ENCODE assay signal across 1 cellular context in the genomic region with DNA sequence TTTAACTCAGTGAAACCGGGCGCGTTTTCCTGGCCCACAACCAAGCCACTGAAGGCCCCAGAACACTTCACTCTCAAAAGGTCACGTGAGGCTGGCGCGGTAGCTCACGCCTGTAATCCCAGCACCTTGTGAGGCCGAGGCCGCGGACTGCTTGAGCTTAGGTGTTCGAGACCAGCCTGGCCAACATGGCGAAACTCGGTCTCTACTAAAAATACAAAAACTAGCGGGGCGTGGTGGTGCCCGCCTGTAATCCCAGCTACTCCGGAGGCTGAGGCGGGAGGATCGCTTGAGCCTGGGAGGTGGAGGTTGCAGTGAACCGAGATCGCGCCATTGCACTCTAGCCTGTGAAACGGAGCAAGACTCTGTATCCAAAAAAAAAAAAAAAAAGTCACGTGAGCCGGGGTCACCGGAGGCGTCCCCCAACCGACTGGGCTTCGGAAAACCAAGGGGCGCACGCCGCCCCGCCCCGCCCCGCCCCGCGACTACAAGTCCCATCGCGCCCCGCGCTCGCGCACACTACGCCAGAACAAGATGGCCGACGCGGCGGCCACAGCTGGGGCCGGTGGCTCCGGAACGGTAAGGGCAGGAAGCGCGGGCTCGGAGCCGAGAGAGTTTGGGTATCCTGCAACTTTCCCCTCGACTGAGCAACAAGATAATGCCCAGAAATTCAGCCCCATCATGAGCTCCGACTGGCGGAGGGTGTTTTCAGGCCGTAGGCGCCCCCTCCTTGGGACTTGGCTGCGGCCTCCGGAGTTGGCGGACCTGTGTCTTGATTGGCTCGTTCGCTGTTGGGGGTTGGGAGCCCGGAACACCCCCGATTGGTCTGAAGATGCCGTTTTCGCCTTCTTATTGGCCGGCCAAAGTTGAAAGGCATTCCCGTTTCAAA.
TF ChIP-seq lines count a peak whose summit lies in the region.

A gene with protein sequence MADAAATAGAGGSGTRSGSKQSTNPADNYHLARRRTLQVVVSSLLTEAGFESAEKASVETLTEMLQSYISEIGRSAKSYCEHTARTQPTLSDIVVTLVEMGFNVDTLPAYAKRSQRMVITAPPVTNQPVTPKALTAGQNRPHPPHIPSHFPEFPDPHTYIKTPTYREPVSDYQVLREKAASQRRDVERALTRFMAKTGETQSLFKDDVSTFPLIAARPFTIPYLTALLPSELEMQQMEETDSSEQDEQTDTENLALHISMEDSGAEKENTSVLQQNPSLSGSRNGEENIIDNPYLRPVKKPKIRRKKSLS (plus strand): TSS at position 514 of the 886 bp plus-strand sequence. CDS start 18 bp downstream, at position 532.

TF ChIP-seq in H1, 55 proteins besides CTCF, POLR2A, EP300 and RAD21:
- TF ChIP-seq SIRT6 (IDR thresholded peaks at IDR 0.05; ENCODE audit: low read length) (no peak), ZNF274 (IDR thresholded peaks at IDR 0.05; ENCODE audit: borderline replicate concordance, extremely low read depth, low read length) (no peak), EZH2 (IDR thresholded peaks at IDR 0.05; ENCODE audit: low read depth, low read length, severe bottlenecking) (no peak), GTF2F1 (IDR thresholded peaks at IDR 0.05; ENCODE audit: borderline replicate concordance, low read depth, low read length) (peak; percentile 43; the same call in 1 of the 2 replicates), HDAC2 (IDR thresholded peaks at IDR 0.05; ENCODE audit: borderline replicate concordance in 1 of 2, low read depth in 2 of 2, low read length in 2 of 2) (0 out of 4 replicates have a peak, but pooled peaks of 1 of the 2 experiments have one; percentile 72), SIX5 (IDR thresholded peaks at IDR 0.05; ENCODE audit: low read depth, low read length) (no peak; the same call in 1 of the 2 replicates), CEBPB (IDR thresholded peaks at IDR 0.05; ENCODE audit: low read depth, low read length) (no peak), TAF1 (IDR thresholded peaks at IDR 0.05; ENCODE audit: low read depth, low read length) (peak; percentile 98), RFX5 (IDR thresholded peaks at IDR 0.05; ENCODE audit: borderline replicate concordance, low read depth, low read length) (no peak), ASH2L (IDR thresholded peaks at IDR 0.05; ENCODE audit: low read length) (peak; percentile 94), CREB1 (IDR thresholded peaks at IDR 0.05) (peak; percentile 70; the same call in 1 of the 2 replicates), POLR2AphosphoS5 (IDR thresholded peaks at IDR 0.05; ENCODE audit: low read depth, low read length) (peak; percentile 82), HDAC6 (IDR thresholded peaks at IDR 0.05; ENCODE audit: low read depth, low read length) (no peak), TAF7 (optimal IDR thresholded peaks at IDR 0.05; ENCODE audit: borderline replicate concordance, low read depth, low read length) (peak; percentile 97), CBX5 (IDR thresholded peaks at IDR 0.05; ENCODE audit: low read depth, low read length) (no peak), KDM4A (IDR thresholded peaks at IDR 0.05; ENCODE audit: low read depth, low read length, severe bottlenecking) (peak; percentile 58), BACH1 (IDR thresholded peaks at IDR 0.05; ENCODE audit: low read length) (no peak), MAFK (IDR thresholded peaks at IDR 0.05; ENCODE audit: low read depth, low read length) (no peak), GABPA (IDR thresholded peaks at IDR 0.05; ENCODE audit: borderline replicate concordance, insufficient read depth, low read length) (no peak), SP1 (IDR thresholded peaks at IDR 0.05; ENCODE audit: low read depth, low read length) (peak; percentile 81; the same call in 1 of the 2 replicates), KDM1A (IDR thresholded peaks at IDR 0.05; ENCODE audit: borderline replicate concordance, low read length) (peak; percentile 64), TBP (IDR thresholded peaks at IDR 0.05; ENCODE audit: low read depth, low read length) (peak; percentile 92), EGR1 (IDR thresholded peaks at IDR 0.05; ENCODE audit: borderline replicate concordance, low read depth, low read length) (no peak), KDM5A (IDR thresholded peaks at IDR 0.05; ENCODE audit: low read length) (peak; percentile 75), RBBP5 (IDR thresholded peaks at IDR 0.05; ENCODE audit: borderline replicate concordance, low read depth, low read length) (peak; percentile 90; the same call in 1 of the 2 replicates), SRF (IDR thresholded peaks at IDR 0.05; ENCODE audit: low read depth, low read length) (no peak), SP2 (IDR thresholded peaks at IDR 0.05; ENCODE audit: low read length) (no peak), YY1 (IDR thresholded peaks at IDR 0.05; ENCODE audit: low read depth, low read length) (peak; percentile 99), SIN3A (conservative IDR thresholded peaks at IDR 0.05 in 1 of 2, IDR thresholded peaks at IDR 0.05 in 1 of 2; ENCODE audit: low read depth in 1 of 2, low read length in 2 of 2) (peak; percentile 85 to 92; a peak in 3 of 4 replicates), NRF1 (IDR thresholded peaks at IDR 0.05; ENCODE audit: low read depth, low read length) (no peak), CTBP2 (IDR thresholded peaks at IDR 0.05; ENCODE audit: borderline replicate concordance, insufficient read depth, insufficient read length, low read length) (no peak), POU5F1 (IDR thresholded peaks at IDR 0.05; ENCODE audit: low read depth, low read length) (no peak), SUZ12 (IDR thresholded peaks at IDR 0.05; ENCODE audit: low read length) (no peak), PHF8 (conservative IDR thresholded peaks at IDR 0.05; ENCODE audit: low read depth, low read length) (peak; percentile 100), NANOG (IDR thresholded peaks at IDR 0.05; ENCODE audit: insufficient read depth, low read depth, low read length, poor library complexity, severe bottlenecking) (no peak), FOSL1 (IDR thresholded peaks at IDR 0.05; ENCODE audit: insufficient read depth, low read depth, low read length) (no peak), CHD1 (IDR thresholded peaks at IDR 0.05; ENCODE audit: low read depth, low read length) (peak; percentile 47; the same call in 1 of the 2 replicates), JUND (IDR thresholded peaks at IDR 0.05; ENCODE audit: low read length) (peak; percentile 50; the same call in 1 of the 2 replicates), BCL11A (IDR thresholded peaks at IDR 0.05; ENCODE audit: low read depth in 2 of 2, low read length in 2 of 2) (no peak), CHD2 (IDR thresholded peaks at IDR 0.05; ENCODE audit: low read length) (peak; percentile 62), CBX8 (IDR thresholded peaks at IDR 0.05; ENCODE audit: borderline replicate concordance, low read depth, low read length) (no peak)
- TF ChIP-seq, protein P1, sequence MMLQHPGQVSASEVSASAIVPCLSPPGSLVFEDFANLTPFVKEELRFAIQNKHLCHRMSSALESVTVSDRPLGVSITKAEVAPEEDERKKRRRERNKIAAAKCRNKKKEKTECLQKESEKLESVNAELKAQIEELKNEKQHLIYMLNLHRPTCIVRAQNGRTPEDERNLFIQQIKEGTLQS (IDR thresholded peaks at IDR 0.05; ENCODE audit: insufficient read depth, low read depth, low read length) = peak; percentile 43; the same call in 1 of the 2 replicates
- TF ChIP-seq, protein P2, sequence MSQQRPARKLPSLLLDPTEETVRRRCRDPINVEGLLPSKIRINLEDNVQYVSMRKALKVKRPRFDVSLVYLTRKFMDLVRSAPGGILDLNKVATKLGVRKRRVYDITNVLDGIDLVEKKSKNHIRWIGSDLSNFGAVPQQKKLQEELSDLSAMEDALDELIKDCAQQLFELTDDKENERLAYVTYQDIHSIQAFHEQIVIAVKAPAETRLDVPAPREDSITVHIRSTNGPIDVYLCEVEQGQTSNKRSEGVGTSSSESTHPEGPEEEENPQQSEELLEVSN (IDR thresholded peaks at IDR 0.05) = 0 out of 2 replicates have a peak, but pooled peaks have one; percentile 5
- TF ChIP-seq, protein P3, sequence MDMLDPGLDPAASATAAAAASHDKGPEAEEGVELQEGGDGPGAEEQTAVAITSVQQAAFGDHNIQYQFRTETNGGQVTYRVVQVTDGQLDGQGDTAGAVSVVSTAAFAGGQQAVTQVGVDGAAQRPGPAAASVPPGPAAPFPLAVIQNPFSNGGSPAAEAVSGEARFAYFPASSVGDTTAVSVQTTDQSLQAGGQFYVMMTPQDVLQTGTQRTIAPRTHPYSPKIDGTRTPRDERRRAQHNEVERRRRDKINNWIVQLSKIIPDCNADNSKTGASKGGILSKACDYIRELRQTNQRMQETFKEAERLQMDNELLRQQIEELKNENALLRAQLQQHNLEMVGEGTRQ (IDR thresholded peaks at IDR 0.05; ENCODE audit: low read length) = peak; percentile 79
- TF ChIP-seq, protein P4, sequence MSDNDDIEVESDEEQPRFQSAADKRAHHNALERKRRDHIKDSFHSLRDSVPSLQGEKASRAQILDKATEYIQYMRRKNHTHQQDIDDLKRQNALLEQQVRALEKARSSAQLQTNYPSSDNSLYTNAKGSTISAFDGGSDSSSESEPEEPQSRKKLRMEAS (IDR thresholded peaks at IDR 0.05) = peak; percentile 18; the same call in 1 of the 2 replicates
